ENCODE assay signal across 8 cellular contexts in the genomic region with DNA sequence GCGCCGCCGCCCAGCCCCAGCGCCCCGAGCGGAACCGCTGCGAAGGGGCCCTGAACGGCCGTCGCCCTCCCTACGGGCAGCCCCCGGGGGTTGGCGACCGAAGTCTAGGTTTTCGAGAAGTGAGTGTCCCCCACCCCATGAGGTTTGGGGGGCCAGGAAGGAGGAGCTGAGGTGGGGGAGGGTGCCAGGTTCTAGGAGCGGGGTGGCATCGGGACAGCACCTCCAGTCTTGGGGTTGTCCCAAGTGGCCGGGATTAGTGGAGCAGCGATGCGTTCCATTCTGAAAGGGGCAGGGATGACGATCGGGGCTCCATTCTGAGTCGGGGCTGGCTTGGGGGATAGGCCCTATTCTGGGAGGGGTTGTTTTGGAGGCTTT. TPM values are rescaled to one million over a fixed set of nuclear protein-coding genes. Genes with fewer than 3 reads are reported as not detected.
DNase-seq lines count a peak whose midpoint lies in the region; ATAC-seq and TF ChIP-seq lines count a peak whose summit lies in the region.

No MANE protein-coding gene starts in this region.

- H3K9me3 Mint-ChIP-seq in endodermal cell = no peaks in the 10 kb centered on the region
- H3K9me3 Mint-ChIP-seq in naive thymus-derived CD4-positive, alpha-beta T cell = no peaks in the 10 kb centered on the region

- H3K36me3 Mint-ChIP-seq in endodermal cell (ENCODE audit: low read depth) = no peaks in the 10 kb centered on the region
- H3K36me3 Mint-ChIP-seq in naive thymus-derived CD4-positive, alpha-beta T cell = peaks cover 0 to 14% (median 3%) of the 10 kb centered on the region in 5 donors

- peaks cover 5% of the 10 kb centered on the region for H3K4me1 Mint-ChIP-seq in endodermal cell
- H3K4me1 Mint-ChIP-seq in naive thymus-derived CD4-positive, alpha-beta T cell = peaks cover 9 to 24% (median 14%) of the 10 kb centered on the region in 7 donors

- POLR2A ChIA-PET in RWPE1 (lab: Yijun Ruan, JAX; ENCODE audit: low non-redundant PET) = no interaction called here
- POLR2A ChIA-PET in naive thymus-derived CD4-positive, alpha-beta T cell (lab: Charles Lee) = interaction anchor here (0.5 to 2.0 kb wide), 7 partner anchors 10 to 146 kb away, joined by 3 to 17 read pairs (median 4); a partner anchor contains a TSS

- no peak for TF ChIP-seq CTCF in RWPE1 (conservative IDR thresholded peaks at IDR 0.05; ENCODE audit: low read depth)
- peak; percentile 23 for TF ChIP-seq CTCF in endodermal cell (conservative IDR thresholded peaks at IDR 0.05)

- H3K4me3 Mint-ChIP-seq in endodermal cell = peak overlapping the region; percentile 70
- peak overlapping the region; percentile 83 to 99 (median 92) for H3K4me3 Mint-ChIP-seq in naive thymus-derived CD4-positive, alpha-beta T cell

- no peaks in the 10 kb centered on the region for H3K9me3 ChIP-seq in endodermal cell (ENCODE audit: control insufficient read depth, low read length)
- no peaks in the 10 kb centered on the region for H3K9me3 ChIP-seq in naive thymus-derived CD4-positive, alpha-beta T cell (ENCODE audit: control insufficient read depth in 2 of 3, low read length in 3 of 3)

- no peak for ATAC-seq in naive thymus-derived CD4-positive, alpha-beta T cell
- no peak for ATAC-seq in HG02571 (IDR thresholded peaks at IDR 0.05; ENCODE audit: unreplicated experiment)

- no peak overlapping the region for H3K27ac Mint-ChIP-seq in endodermal cell
- peak overlapping the region in 8 of 9 donors; percentile 19 to 97 (median 70) for H3K27ac Mint-ChIP-seq in naive thymus-derived CD4-positive, alpha-beta T cell

- intact Hi-C loops in naive thymus-derived CD4-positive, alpha-beta T cell (cut with micrococcal nuclease) = loop anchor here (1.0 to 5.0 kb wide), 15 partner anchors 9 to 1342 kb away; a partner anchor contains a TSS

- 0 to 7% methylated on average over 10 to 24 of the region's 24 CpGs for WGBS in endodermal cell (ENCODE audit: insufficient coverage in 1 of 2, insufficient read length in 1 of 2), 2 experiments

- peak; percentile 18 for DNase-seq in activated CD4-positive, alpha-beta T cell treated with anti-CD3 and anti-CD28 coated beads for 48 hours
- no peak for DNase-seq in activated CD4-positive, alpha-beta T cell treated with anti-CD3 and anti-CD28 coated beads, Interleukin-2, amount 50 U/mL, for 1 hour
- DNase-seq in RWPE1 (ENCODE audit: low spot score) (peak; percentile 14), endodermal cell (peak; percentile 61), NCI-H446 treated with DMSO at 0.1 percent for 48 hours (lab: John Stamatoyannopoulos, UW) (no peak), NCI-H2227 (lab: John Stamatoyannopoulos, UW; ENCODE audit: unreplicated experiment) (no peak)
- DNase-seq in naive thymus-derived CD4-positive, alpha-beta T cell = no peak

- H3K27ac ChIP-seq in RWPE1 (peak overlapping the region; percentile 92), endodermal cell (ENCODE audit: low read depth, low read length) (no peak overlapping the region)
- H3K27ac ChIP-seq in naive thymus-derived CD4-positive, alpha-beta T cell (ENCODE audit: low read depth, low read length) = peak overlapping the region; percentile 81

- peak overlapping the region; percentile 80 for H3K4me3 ChIP-seq in endodermal cell (ENCODE audit: low read length)
- H3K4me3 ChIP-seq in naive thymus-derived CD4-positive, alpha-beta T cell (ENCODE audit: low read length) = peak overlapping the region; percentile 67

- no peaks in the 10 kb centered on the region for H3K4me1 ChIP-seq in endodermal cell (ENCODE audit: control insufficient read depth, insufficient read depth, low read length)
- H3K4me1 ChIP-seq in naive thymus-derived CD4-positive, alpha-beta T cell (ENCODE audit: control insufficient read depth in 2 of 2, insufficient read depth in 2 of 2, low read length in 2 of 2) = peaks cover 11 to 15% of the 10 kb centered on the region in 2 donors

- peaks cover 46% of the 10 kb centered on the region for H3K27me3 Mint-ChIP-seq in endodermal cell (ENCODE audit: insufficient read depth)
- H3K27me3 Mint-ChIP-seq in naive thymus-derived CD4-positive, alpha-beta T cell = no peaks in the 10 kb centered on the region

- no peaks in the 10 kb centered on the region for H3K36me3 ChIP-seq in endodermal cell (ENCODE audit: control insufficient read depth, insufficient read depth, low read length)
- peaks cover 0 to 6% (median 0%) of the 10 kb centered on the region in 3 experiments for H3K36me3 ChIP-seq in naive thymus-derived CD4-positive, alpha-beta T cell (ENCODE audit: control insufficient read depth in 2 of 3, insufficient read depth in 3 of 3, low read length in 3 of 3)

- peaks cover 52% of the 10 kb centered on the region for H3K27me3 ChIP-seq in endodermal cell (ENCODE audit: control insufficient read depth, insufficient read depth, low read length, poor library complexity, severe bottlenecking)
- H3K27me3 ChIP-seq in naive thymus-derived CD4-positive, alpha-beta T cell (ENCODE audit: control insufficient read depth in 2 of 2, insufficient read depth in 2 of 2, low read length in 2 of 2) = no peaks in the 10 kb centered on the region

- CTCF ChIA-PET in RWPE1 (lab: Yijun Ruan, JAX) = interaction anchor here (0.7 to 1.2 kb wide), 3 partner anchors 13 to 102 kb away, joined by 3 to 6 read pairs (median 4); a partner anchor contains a TSS
- CTCF ChIA-PET in naive thymus-derived CD4-positive, alpha-beta T cell (lab: Charles Lee) = interaction anchor here (0.6 to 0.9 kb wide), 2 partner anchors 43 to 76 kb away, joined by 3 read pairs; no protein-coding TSS in a partner anchor

- H3K9ac ChIP-seq in endodermal cell (ENCODE audit: extremely low read depth, low read length, poor library complexity, severe bottlenecking) = no peak overlapping the region

RNA-seq across cellular contexts. Expression of a gene that starts 0.4 kb away (rescaled TPM):
- total RNA-seq in endodermal cell = 1 to 10 TPM; 2.8 to 3.3 TPM
- 17.4 TPM for polyA plus RNA-seq in endodermal cell (2013, experiment 1 of 2)
- 14.3 TPM for polyA plus RNA-seq in endodermal cell (2013, experiment 2 of 2)
- total RNA-seq in naive thymus-derived CD4-positive, alpha-beta T cell = 10 to 100 TPM; 11.9 to 19.1 (median 18.8) TPM
- polyA plus RNA-seq in naive thymus-derived CD4-positive, alpha-beta T cell = 1 to 10 TPM; 4.5 to 7.5 TPM

RNA-seq across cellular contexts. Expression of a gene that starts 7.9 kb away (rescaled TPM):
- 10 to 100 TPM; 17.0 to 23.0 TPM for total RNA-seq in endodermal cell
- polyA plus RNA-seq in endodermal cell (2013, experiment 1 of 2) = 12.9 TPM
- polyA plus RNA-seq in endodermal cell (2013, experiment 2 of 2) = 10.2 TPM
- total RNA-seq in naive thymus-derived CD4-positive, alpha-beta T cell = 100 to 1,000 TPM in 1 of 5 experiments, 10 to 100 TPM in 4; 30.6 to 105 (median 36.2) TPM
- polyA plus RNA-seq in naive thymus-derived CD4-positive, alpha-beta T cell = 1 to 10 TPM; 3.4 to 5.2 TPM

RNA-seq across cellular contexts. Expression of a gene that starts 10.8 kb away (rescaled TPM):
- under 1 TPM in 1 of 2 donors, not detected in 1; 0.77 TPM for total RNA-seq in endodermal cell
- polyA plus RNA-seq in endodermal cell (2013, experiment 1 of 2) = 0.32 TPM
- not detected for polyA plus RNA-seq in endodermal cell (2013, experiment 2 of 2)
- under 1 TPM in 1 of 5 experiments, not detected in 4; 0.48 TPM for total RNA-seq in naive thymus-derived CD4-positive, alpha-beta T cell
- not detected for polyA plus RNA-seq in naive thymus-derived CD4-positive, alpha-beta T cell

RNA-seq across cellular contexts. Expression of a gene that starts 46.5 kb away (rescaled TPM):
- 10 to 100 TPM; 39.7 to 43.8 TPM for total RNA-seq in endodermal cell
- 33.1 TPM for polyA plus RNA-seq in endodermal cell (2013, experiment 1 of 2)
- polyA plus RNA-seq in endodermal cell (2013, experiment 2 of 2) = 32.7 TPM
- total RNA-seq in naive thymus-derived CD4-positive, alpha-beta T cell = 100 to 1,000 TPM; 124 to 263 (median 208) TPM
- 100 to 1,000 TPM; 102 to 141 TPM for polyA plus RNA-seq in naive thymus-derived CD4-positive, alpha-beta T cell

RNA-seq across cellular contexts. Expression of a gene that starts 47.0 kb away (rescaled TPM):
- not detected for total RNA-seq in endodermal cell
- not detected for polyA plus RNA-seq in endodermal cell (2013, experiment 1 of 2)
- polyA plus RNA-seq in endodermal cell (2013, experiment 2 of 2) = not detected
- total RNA-seq in naive thymus-derived CD4-positive, alpha-beta T cell = 1 to 10 TPM in 1 of 5 experiments, under 1 TPM in 3, not detected in 1; 0.48 to 1.1 (median 0.85) TPM
- polyA plus RNA-seq in naive thymus-derived CD4-positive, alpha-beta T cell = 1 to 10 TPM in 1 of 2 donors, not detected in 1; 1.2 TPM

Comparison
In these comparisons a context has a peak if more than half of its experiments do, and no peak if none do; other contexts are left out.
1. DNase-seq: peak in activated CD4-positive, alpha-beta T cell treated with anti-CD3 and anti-CD28 coated beads for 48 hours (single experiment), RWPE1 (single experiment) and endodermal cell (single experiment); none in activated CD4-positive, alpha-beta T cell treated with anti-CD3 and anti-CD28 coated beads, Interleukin-2, amount 50 U/mL, for 1 hour (single experiment), naive thymus-derived CD4-positive, alpha-beta T cell (0 of 9), NCI-H446 treated with DMSO at 0.1 percent for 48 hours (single experiment) and NCI-H2227 (single experiment).